Comparison of ENCODE assay signal across 1 cellular context in the genomic region with DNA sequence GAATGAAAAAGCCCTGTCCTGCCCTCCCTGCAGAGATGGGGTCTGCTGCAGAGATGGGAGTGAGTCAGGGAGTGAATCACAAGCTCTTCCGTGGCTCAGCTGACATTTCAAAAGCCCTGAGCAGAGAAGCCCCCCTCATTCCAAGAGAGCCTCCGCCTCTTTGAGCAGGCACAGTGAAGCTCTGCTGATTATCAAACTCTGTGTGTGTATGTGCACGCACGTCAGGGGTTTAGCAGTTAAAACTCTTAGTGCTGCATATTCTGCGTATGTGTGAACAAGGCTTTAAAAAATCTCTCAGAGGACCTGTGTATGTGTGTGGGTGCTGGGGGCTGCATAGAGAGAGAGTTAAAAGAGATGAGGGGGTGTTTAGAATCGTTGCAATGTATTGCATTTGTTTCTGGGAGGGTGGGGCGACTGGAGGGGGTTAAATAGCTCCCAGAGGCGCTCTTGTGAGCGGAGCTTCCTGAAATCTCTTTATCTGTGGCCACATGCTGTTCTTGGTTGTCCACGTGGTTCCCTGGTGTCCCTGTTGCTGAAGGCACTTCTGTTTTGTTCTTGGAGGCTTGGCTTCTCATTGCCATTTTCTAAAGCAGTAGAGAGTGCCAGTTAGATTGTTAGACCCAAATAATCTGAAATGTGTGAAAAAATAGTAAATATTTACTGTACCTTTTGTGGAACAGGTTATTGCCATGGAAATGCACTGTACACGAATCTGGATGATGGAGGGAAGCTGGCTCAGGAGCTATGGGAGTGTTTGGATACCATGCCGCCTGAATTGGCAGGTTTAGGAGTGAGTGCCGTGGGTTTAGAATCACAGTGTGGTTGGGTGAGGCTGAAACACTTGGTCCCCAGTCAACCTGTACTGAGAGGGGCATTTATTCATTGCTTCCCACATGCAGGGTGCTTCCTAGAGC.
A peak's percentile ranks its signal among the peaks of the same experiment; 100 is the strongest.
TF ChIP-seq lines count a peak whose summit lies in the region.

No MANE protein-coding gene starts in this region.

TF ChIP-seq in K562, 482 proteins besides CTCF, POLR2A, EP300 and RAD21 (continued from another document and continues in another):
- TF ChIP-seq, protein P1, sequence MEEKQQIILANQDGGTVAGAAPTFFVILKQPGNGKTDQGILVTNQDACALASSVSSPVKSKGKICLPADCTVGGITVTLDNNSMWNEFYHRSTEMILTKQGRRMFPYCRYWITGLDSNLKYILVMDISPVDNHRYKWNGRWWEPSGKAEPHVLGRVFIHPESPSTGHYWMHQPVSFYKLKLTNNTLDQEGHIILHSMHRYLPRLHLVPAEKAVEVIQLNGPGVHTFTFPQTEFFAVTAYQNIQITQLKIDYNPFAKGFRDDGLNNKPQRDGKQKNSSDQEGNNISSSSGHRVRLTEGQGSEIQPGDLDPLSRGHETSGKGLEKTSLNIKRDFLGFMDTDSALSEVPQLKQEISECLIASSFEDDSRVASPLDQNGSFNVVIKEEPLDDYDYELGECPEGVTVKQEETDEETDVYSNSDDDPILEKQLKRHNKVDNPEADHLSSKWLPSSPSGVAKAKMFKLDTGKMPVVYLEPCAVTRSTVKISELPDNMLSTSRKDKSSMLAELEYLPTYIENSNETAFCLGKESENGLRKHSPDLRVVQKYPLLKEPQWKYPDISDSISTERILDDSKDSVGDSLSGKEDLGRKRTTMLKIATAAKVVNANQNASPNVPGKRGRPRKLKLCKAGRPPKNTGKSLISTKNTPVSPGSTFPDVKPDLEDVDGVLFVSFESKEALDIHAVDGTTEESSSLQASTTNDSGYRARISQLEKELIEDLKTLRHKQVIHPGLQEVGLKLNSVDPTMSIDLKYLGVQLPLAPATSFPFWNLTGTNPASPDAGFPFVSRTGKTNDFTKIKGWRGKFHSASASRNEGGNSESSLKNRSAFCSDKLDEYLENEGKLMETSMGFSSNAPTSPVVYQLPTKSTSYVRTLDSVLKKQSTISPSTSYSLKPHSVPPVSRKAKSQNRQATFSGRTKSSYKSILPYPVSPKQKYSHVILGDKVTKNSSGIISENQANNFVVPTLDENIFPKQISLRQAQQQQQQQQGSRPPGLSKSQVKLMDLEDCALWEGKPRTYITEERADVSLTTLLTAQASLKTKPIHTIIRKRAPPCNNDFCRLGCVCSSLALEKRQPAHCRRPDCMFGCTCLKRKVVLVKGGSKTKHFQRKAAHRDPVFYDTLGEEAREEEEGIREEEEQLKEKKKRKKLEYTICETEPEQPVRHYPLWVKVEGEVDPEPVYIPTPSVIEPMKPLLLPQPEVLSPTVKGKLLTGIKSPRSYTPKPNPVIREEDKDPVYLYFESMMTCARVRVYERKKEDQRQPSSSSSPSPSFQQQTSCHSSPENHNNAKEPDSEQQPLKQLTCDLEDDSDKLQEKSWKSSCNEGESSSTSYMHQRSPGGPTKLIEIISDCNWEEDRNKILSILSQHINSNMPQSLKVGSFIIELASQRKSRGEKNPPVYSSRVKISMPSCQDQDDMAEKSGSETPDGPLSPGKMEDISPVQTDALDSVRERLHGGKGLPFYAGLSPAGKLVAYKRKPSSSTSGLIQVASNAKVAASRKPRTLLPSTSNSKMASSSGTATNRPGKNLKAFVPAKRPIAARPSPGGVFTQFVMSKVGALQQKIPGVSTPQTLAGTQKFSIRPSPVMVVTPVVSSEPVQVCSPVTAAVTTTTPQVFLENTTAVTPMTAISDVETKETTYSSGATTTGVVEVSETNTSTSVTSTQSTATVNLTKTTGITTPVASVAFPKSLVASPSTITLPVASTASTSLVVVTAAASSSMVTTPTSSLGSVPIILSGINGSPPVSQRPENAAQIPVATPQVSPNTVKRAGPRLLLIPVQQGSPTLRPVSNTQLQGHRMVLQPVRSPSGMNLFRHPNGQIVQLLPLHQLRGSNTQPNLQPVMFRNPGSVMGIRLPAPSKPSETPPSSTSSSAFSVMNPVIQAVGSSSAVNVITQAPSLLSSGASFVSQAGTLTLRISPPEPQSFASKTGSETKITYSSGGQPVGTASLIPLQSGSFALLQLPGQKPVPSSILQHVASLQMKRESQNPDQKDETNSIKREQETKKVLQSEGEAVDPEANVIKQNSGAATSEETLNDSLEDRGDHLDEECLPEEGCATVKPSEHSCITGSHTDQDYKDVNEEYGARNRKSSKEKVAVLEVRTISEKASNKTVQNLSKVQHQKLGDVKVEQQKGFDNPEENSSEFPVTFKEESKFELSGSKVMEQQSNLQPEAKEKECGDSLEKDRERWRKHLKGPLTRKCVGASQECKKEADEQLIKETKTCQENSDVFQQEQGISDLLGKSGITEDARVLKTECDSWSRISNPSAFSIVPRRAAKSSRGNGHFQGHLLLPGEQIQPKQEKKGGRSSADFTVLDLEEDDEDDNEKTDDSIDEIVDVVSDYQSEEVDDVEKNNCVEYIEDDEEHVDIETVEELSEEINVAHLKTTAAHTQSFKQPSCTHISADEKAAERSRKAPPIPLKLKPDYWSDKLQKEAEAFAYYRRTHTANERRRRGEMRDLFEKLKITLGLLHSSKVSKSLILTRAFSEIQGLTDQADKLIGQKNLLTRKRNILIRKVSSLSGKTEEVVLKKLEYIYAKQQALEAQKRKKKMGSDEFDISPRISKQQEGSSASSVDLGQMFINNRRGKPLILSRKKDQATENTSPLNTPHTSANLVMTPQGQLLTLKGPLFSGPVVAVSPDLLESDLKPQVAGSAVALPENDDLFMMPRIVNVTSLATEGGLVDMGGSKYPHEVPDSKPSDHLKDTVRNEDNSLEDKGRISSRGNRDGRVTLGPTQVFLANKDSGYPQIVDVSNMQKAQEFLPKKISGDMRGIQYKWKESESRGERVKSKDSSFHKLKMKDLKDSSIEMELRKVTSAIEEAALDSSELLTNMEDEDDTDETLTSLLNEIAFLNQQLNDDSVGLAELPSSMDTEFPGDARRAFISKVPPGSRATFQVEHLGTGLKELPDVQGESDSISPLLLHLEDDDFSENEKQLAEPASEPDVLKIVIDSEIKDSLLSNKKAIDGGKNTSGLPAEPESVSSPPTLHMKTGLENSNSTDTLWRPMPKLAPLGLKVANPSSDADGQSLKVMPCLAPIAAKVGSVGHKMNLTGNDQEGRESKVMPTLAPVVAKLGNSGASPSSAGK (IDR thresholded peaks at IDR 0.05) = peak; percentile 100
- TF ChIP-seq ZNF77 (CRISPR knock-in tag; IDR thresholded peaks at IDR 0.05) (no peak), POLR2B (IDR thresholded peaks at IDR 0.05; ENCODE audit: low read depth, partially characterized antibody) (peak; percentile 50), NR2C2 (CRISPR knock-in tag; IDR thresholded peaks at IDR 0.05) (0 out of 2 replicates have a peak, but pooled peaks have one; percentile 72), NR2C2 (tag; IDR thresholded peaks at IDR 0.05) (no peak), FOXK2 (conservative IDR thresholded peaks at IDR 0.05 in 1 of 2, IDR thresholded peaks at IDR 0.05 in 1 of 2; ENCODE audit: low read depth in 2 of 2) (peak; percentile 95 to 96), HMGN3 (IDR thresholded peaks at IDR 0.05; ENCODE audit: borderline replicate concordance, extremely low read depth, insufficient read length, low read depth, low read length) (no peak), MCM7 (IDR thresholded peaks at IDR 0.05) (no peak), ZNF174 (CRISPR knock-in tag; IDR thresholded peaks at IDR 0.05) (no peak), ZFP36 (IDR thresholded peaks at IDR 0.05; ENCODE audit: low read depth, low read length, partially characterized antibody) (no peak), XRCC4 (IDR thresholded peaks at IDR 0.05; ENCODE audit: extremely low read depth, insufficient read depth, insufficient read length) (no peak), ZNF217 (CRISPR knock-in tag; IDR thresholded peaks at IDR 0.05) (no peak), NCOA4 (IDR thresholded peaks at IDR 0.05; ENCODE audit: partially characterized antibody) (no peak), TCFL5 (CRISPR knock-in tag; conservative IDR thresholded peaks at IDR 0.05) (no peak), HLTF (IDR thresholded peaks at IDR 0.05) (no peak), MTA2 (IDR thresholded peaks at IDR 0.05; ENCODE audit: low read depth) (no peak), SREBF2 (CRISPR knock-in tag; IDR thresholded peaks at IDR 0.05) (no peak), CC2D1A (IDR thresholded peaks at IDR 0.05) (no peak)
- TF ChIP-seq, protein P2, sequence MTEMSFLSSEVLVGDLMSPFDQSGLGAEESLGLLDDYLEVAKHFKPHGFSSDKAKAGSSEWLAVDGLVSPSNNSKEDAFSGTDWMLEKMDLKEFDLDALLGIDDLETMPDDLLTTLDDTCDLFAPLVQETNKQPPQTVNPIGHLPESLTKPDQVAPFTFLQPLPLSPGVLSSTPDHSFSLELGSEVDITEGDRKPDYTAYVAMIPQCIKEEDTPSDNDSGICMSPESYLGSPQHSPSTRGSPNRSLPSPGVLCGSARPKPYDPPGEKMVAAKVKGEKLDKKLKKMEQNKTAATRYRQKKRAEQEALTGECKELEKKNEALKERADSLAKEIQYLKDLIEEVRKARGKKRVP (CRISPR knock-in tag; IDR thresholded peaks at IDR 0.05) = peak; percentile 98
- TF ChIP-seq, protein P3, sequence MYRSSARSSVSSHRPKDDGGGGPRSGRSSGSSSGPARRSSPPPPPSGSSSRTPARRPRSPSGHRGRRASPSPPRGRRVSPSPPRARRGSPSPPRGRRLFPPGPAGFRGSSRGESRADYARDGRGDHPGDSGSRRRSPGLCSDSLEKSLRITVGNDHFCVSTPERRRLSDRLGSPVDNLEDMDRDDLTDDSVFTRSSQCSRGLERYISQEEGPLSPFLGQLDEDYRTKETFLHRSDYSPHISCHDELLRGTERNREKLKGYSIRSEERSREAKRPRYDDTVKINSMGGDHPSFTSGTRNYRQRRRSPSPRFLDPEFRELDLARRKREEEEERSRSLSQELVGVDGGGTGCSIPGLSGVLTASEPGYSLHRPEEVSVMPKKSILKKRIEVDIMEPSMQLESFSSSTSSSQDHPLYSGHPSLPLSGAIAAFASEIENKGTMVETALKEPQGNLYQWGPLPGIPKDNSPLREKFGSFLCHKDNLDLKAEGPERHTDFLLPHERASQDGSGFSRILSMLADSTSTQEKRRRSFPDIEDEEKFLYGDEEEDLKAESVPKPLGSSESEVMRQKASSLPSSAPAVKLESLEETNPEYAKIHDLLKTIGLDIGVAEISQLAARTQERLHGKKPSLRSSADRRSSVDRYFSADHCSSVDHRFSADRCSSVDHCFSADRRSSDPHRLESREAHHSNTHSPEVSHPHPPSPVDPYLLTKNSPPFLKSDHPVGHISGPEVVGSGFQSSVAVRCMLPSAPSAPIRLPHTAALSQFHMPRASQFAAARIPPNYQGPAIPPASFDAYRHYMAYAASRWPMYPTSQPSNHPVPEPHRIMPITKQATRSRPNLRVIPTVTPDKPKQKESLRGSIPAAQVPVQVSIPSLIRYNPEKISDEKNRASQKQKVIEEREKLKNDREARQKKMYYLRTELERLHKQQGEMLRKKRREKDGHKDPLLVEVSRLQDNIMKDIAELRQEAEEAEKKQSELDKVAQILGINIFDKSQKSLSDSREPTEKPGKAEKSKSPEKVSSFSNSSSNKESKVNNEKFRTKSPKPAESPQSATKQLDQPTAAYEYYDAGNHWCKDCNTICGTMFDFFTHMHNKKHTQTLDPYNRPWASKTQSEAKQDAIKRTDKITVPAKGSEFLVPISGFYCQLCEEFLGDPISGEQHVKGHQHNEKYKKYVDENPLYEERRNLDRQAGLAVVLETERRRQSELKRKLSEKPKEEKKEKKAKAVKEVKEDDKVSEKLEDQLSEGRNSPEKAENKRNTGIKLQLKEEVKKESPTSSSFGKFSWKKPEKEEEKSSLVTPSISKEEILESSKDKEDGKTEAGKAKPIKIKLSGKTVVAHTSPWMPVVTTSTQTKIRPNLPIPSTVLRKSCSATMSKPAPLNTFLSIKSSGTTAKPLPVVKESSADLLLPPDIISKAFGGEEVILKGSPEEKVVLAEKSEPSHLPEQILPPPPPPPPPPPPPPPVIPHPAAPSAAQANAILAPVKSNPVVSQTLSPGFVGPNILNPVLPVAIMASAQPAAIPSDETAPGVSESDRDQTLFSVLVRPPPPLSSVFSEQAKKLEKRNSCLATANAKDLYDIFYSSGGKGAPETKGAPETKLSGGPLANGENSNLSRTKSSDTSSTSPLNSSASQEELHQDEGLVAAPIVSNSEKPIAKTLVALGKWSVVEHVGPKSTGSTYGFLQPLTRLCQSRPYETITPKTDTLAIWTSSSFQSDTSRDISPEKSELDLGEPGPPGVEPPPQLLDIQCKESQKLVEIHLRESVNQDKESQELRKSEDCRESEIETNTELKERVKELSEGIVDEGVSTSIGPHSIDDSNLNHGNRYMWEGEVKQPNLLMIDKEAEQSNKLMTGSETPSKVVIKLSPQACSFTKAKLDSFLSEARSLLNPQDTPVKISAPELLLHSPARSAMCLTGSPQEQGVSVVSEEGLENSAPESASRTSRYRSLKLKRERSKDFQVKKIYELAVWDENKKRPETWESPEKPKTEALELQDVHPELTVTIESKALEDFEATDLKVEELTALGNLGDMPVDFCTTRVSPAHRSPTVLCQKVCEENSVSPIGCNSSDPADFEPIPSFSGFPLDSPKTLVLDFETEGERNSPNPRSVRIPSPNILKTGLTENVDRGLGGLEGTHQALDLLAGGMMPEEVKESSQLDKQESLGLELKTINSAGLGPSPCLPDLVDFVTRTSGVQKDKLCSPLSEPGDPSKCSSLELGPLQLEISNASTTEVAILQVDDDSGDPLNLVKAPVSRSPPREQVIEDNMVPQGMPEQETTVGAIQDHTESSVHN (IDR thresholded peaks at IDR 0.05; ENCODE audit: borderline replicate concordance in 1 of 2, low read depth in 1 of 2) = peak in 1 of 2 experiments; percentile 43; a peak in 1 of 4 replicates
- TF ChIP-seq, protein P4, sequence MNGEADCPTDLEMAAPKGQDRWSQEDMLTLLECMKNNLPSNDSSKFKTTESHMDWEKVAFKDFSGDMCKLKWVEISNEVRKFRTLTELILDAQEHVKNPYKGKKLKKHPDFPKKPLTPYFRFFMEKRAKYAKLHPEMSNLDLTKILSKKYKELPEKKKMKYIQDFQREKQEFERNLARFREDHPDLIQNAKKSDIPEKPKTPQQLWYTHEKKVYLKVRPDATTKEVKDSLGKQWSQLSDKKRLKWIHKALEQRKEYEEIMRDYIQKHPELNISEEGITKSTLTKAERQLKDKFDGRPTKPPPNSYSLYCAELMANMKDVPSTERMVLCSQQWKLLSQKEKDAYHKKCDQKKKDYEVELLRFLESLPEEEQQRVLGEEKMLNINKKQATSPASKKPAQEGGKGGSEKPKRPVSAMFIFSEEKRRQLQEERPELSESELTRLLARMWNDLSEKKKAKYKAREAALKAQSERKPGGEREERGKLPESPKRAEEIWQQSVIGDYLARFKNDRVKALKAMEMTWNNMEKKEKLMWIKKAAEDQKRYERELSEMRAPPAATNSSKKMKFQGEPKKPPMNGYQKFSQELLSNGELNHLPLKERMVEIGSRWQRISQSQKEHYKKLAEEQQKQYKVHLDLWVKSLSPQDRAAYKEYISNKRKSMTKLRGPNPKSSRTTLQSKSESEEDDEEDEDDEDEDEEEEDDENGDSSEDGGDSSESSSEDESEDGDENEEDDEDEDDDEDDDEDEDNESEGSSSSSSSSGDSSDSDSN (IDR thresholded peaks at IDR 0.05; ENCODE audit: borderline replicate concordance in 1 of 2, low read depth in 2 of 2, low read length in 2 of 2) = peak in 1 of 2 experiments; percentile 62; a peak in 1 of 4 replicates
- TF ChIP-seq, protein P5, sequence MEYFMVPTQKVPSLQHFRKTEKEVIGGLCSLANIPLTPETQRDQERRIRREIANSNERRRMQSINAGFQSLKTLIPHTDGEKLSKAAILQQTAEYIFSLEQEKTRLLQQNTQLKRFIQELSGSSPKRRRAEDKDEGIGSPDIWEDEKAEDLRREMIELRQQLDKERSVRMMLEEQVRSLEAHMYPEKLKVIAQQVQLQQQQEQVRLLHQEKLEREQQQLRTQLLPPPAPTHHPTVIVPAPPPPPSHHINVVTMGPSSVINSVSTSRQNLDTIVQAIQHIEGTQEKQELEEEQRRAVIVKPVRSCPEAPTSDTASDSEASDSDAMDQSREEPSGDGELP (CRISPR knock-in tag; IDR thresholded peaks at IDR 0.05; ENCODE audit: borderline replicate concordance) = peak; percentile 82; the same call in 1 of the 2 replicates
